Comparison of ENCODE assay signal across 8 cellular contexts in genomic region chr15:67064607-67065530, GRCh38. TPM values are rescaled to one million over a fixed set of nuclear protein-coding genes. Genes with fewer than 3 reads are reported as not detected.
DNase-seq lines count a peak whose midpoint lies in the region; ATAC-seq and TF ChIP-seq lines count a peak whose summit lies in the region.

No MANE protein-coding gene starts in this region.

- peak overlapping the region; percentile 100 for H3K4me2 ChIP-seq in neural progenitor cell

- no peaks in the 10 kb centered on the region for H3K9me3 Mint-ChIP-seq in activated CD8-positive, alpha-beta T cell treated with anti-CD3 and anti-CD28 coated beads, Interleukin-2, amount 10 ng/mL, durations not matched to agents 7 days and 5 days (ENCODE audit: insufficient read depth)
- no peaks in the 10 kb centered on the region for H3K9me3 Mint-ChIP-seq in neural progenitor cell

- H3K27ac Mint-ChIP-seq in activated CD8-positive, alpha-beta T cell treated with anti-CD3 and anti-CD28 coated beads, Interleukin-2, amount 10 ng/mL, durations not matched to agents 7 days and 5 days, result peak overlapping the region; percentile 40
- peak overlapping the region; percentile 27 for H3K27ac Mint-ChIP-seq in neural progenitor cell

- no peaks in the 10 kb centered on the region for H3K36me3 ChIP-seq in esophagus squamous epithelium
- no peaks in the 10 kb centered on the region for H3K36me3 ChIP-seq in neural progenitor cell

- peak overlapping the region; percentile 67 for H3K4me3 Mint-ChIP-seq in activated CD8-positive, alpha-beta T cell treated with anti-CD3 and anti-CD28 coated beads, Interleukin-2, amount 10 ng/mL, durations not matched to agents 7 days and 5 days
- H3K4me3 Mint-ChIP-seq in neural progenitor cell, result peak overlapping the region; percentile 80

- POLR2A ChIA-PET in activated CD8-positive, alpha-beta T cell treated with anti-CD3 and anti-CD28 coated beads, Interleukin-2, amount 10 ng/mL, durations not matched to agents 7 days and 5 days (lab: Charles Lee), result interaction anchor here (0.7 to 9.8 kb wide), 10 partner anchors 10 to 70 kb away, joined by 3 to 124 read pairs (median 6); no protein-coding TSS in a partner anchor

- no peak for TF ChIP-seq POLR2A in esophagus squamous epithelium (IDR thresholded peaks at IDR 0.05)

- H3K27me3 Mint-ChIP-seq in activated CD8-positive, alpha-beta T cell treated with anti-CD3 and anti-CD28 coated beads, Interleukin-2, amount 10 ng/mL, durations not matched to agents 7 days and 5 days (ENCODE audit: low read depth), result peaks cover 20% of the 10 kb centered on the region
- peaks cover 21% of the 10 kb centered on the region for H3K27me3 Mint-ChIP-seq in neural progenitor cell (ENCODE audit: insufficient read depth, low read depth)

- no peak for TF ChIP-seq CTCF in 22Rv1 (IDR thresholded peaks at IDR 0.05)
- no peak for TF ChIP-seq CTCF in esophagus squamous epithelium (IDR thresholded peaks at IDR 0.05)
- peak; percentile 28 for TF ChIP-seq CTCF in neural progenitor cell (IDR thresholded peaks at IDR 0.05)

- intact Hi-C loops in esophagus squamous epithelium (cut with DNase I), result no loop called here

- peaks cover 45% of the 10 kb centered on the region for H3K4me1 Mint-ChIP-seq in activated CD8-positive, alpha-beta T cell treated with anti-CD3 and anti-CD28 coated beads, Interleukin-2, amount 10 ng/mL, durations not matched to agents 7 days and 5 days (ENCODE audit: low read depth)
- H3K4me1 Mint-ChIP-seq in neural progenitor cell, result peaks cover 47% of the 10 kb centered on the region

- H3K27ac ChIP-seq in 22Rv1 (peak overlapping the region; percentile 64), esophagus squamous epithelium (peak overlapping the region; percentile 84 to 94 (median 86)), neural progenitor cell (no peak overlapping the region)

- DNase-seq in activated CD8-positive, alpha-beta T cell treated with anti-CD3 and anti-CD28 coated beads, Interleukin-2, amount 10 ng/mL, durations not matched to agents 7 days and 5 days, result peak; percentile 38
- DNase-seq in esophagus squamous epithelium (lab: John Stamatoyannopoulos, UW) (no peak), neural progenitor cell (ENCODE audit: low spot score) (peak; percentile 68), kidney glomerular epithelial cell (lab: John Stamatoyannopoulos, UW) (no peak)

- 10 to 18% methylated on average over 13 to 39 of the region's 75 CpGs for WGBS in esophagus squamous epithelium, 2 donors

- H3K4me3 ChIP-seq in esophagus squamous epithelium (peak overlapping the region; percentile 61 to 92 (median 74)), neural progenitor cell (peak overlapping the region; percentile 95)

- H3K4me1 ChIP-seq in esophagus squamous epithelium (peaks cover 15 to 45% (median 32%) of the 10 kb centered on the region in 3 donors), neural progenitor cell (peaks cover 42% of the 10 kb centered on the region)

- H3K9ac ChIP-seq in neural progenitor cell, result no peak overlapping the region

- H3K79me2 ChIP-seq in neural progenitor cell (ENCODE audit: low read depth), result peaks cover 38% of the 10 kb centered on the region

- H2AFZ ChIP-seq in neural progenitor cell (replicated peaks), result no peak overlapping the region

- peaks cover 27% of the 10 kb centered on the region for H4K20me1 ChIP-seq in neural progenitor cell (ENCODE audit: low read depth)

- ATAC-seq in GM18867 (IDR thresholded peaks at IDR 0.05; ENCODE audit: unreplicated experiment) (peak; percentile 38), HG03521 (IDR thresholded peaks at IDR 0.05; ENCODE audit: unreplicated experiment) (peak; percentile 23), GM18520 (IDR thresholded peaks at IDR 0.05; ENCODE audit: unreplicated experiment) (no peak)
- no peak for ATAC-seq in activated CD8-positive, alpha-beta T cell treated with anti-CD3 and anti-CD28 coated beads, Interleukin-2, amount 10 ng/mL, durations not matched to agents 7 days and 5 days

- CTCF ChIA-PET in activated CD8-positive, alpha-beta T cell treated with anti-CD3 and anti-CD28 coated beads, Interleukin-2, amount 10 ng/mL, durations not matched to agents 7 days and 5 days (lab: Charles Lee), result interaction anchor here (1.0 to 1.9 kb wide), 10 partner anchors 12 to 176 kb away, joined by 3 to 8 read pairs (median 3); no protein-coding TSS in a partner anchor

- peaks cover 61% of the 10 kb centered on the region for H3F3A ChIP-seq in neural progenitor cell (ENCODE audit: low read depth)

- H3K9me3 ChIP-seq in esophagus squamous epithelium (no peaks in the 10 kb centered on the region), neural progenitor cell (ENCODE audit: low read depth) (no peaks in the 10 kb centered on the region)

- H3K36me3 Mint-ChIP-seq in activated CD8-positive, alpha-beta T cell treated with anti-CD3 and anti-CD28 coated beads, Interleukin-2, amount 10 ng/mL, durations not matched to agents 7 days and 5 days (ENCODE audit: low read depth), result peaks cover 17% of the 10 kb centered on the region
- no peaks in the 10 kb centered on the region for H3K36me3 Mint-ChIP-seq in neural progenitor cell

- no peaks in the 10 kb centered on the region for H3K27me3 ChIP-seq in esophagus squamous epithelium
- peaks cover 32% of the 10 kb centered on the region for H3K27me3 ChIP-seq in neural progenitor cell

RNA-seq across cellular contexts. Expression of gene SMAD3, which starts 0.5 kb away (rescaled TPM):
- total RNA-seq in activated CD8-positive, alpha-beta T cell treated with anti-CD3 and anti-CD28 coated beads, Interleukin-2, amount 10 ng/mL, durations not matched to agents 7 days and 5 days, result 10 to 100 TPM; 26.8 to 27.1 TPM
- total RNA-seq in esophagus squamous epithelium (100 to 1,000 TPM in 2 of 4 donors, 10 to 100 TPM in 2; 70.8 to 134 (median 105) TPM), neural progenitor cell (ENCODE audit: low replicate concordance) (12.5 and 14.3 TPM in 2 replicates)

Comparison
In these comparisons a context has a peak if more than half of its experiments do, and no peak if none do; other contexts are left out.
1. ATAC-seq: peak in GM18867 (single experiment) and HG03521 (single experiment); none in activated CD8-positive, alpha-beta T cell treated with anti-CD3 and anti-CD28 coated beads, Interleukin-2, amount 10 ng/mL, durations not matched to agents 7 days and 5 days (single experiment) and GM18520 (single experiment).
2. DNase-seq: peak in activated CD8-positive, alpha-beta T cell treated with anti-CD3 and anti-CD28 coated beads, Interleukin-2, amount 10 ng/mL, durations not matched to agents 7 days and 5 days (single experiment) and neural progenitor cell (single experiment); none in esophagus squamous epithelium (single experiment) and kidney glomerular epithelial cell (single experiment).